In the genomic region with DNA sequence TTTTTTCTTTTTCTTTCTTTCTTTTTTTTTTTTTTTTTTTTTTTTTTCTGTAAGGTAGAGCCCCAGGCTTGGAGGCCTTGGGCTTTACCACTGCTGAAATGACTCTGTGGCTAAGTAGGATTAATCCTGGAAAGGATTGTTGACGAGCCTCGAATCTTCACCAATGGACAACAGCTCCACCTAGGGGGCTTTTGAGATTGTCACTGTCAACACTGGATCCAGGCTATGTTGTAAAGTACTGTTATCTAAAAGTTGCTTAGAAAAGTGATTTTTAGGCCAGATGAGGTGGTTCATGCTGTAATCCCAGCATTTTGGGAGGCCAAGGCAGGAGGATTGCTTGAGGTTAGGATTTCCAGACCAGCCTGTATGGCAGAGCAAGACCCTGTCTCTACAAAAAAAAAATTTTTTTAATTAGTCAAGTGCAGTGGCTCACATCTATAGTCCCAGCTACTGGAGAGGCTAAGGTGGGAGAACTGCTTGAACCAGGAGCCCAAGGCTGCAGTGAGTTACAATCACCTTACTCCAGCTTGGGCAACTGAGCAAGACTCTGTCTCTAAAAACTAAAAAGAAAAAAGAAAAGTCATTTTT, we compare ENCODE assay signal across 8 cellular contexts. TPM values are rescaled to one million over a fixed set of nuclear protein-coding genes. Genes with fewer than 3 reads are reported as not detected.
DNase-seq lines count a peak whose midpoint lies in the region; ATAC-seq, FAIRE-seq and TF ChIP-seq lines count a peak whose summit lies in the region.

No MANE protein-coding gene starts in this region.

- H3K9ac ChIP-seq in endodermal cell (ENCODE audit: extremely low read depth, low read length, poor library complexity, severe bottlenecking): no peak overlapping the region

- no peak overlapping the region for H3K27ac ChIP-seq in endodermal cell (ENCODE audit: low read depth, low read length)

- peaks cover 3% of the 10 kb centered on the region for H3K4me1 Mint-ChIP-seq in activated CD4-positive, alpha-beta memory T cell treated with anti-CD3 and anti-CD28 coated beads for 36 hours (ENCODE audit: low read depth)
- H3K4me1 Mint-ChIP-seq in endodermal cell (no peaks in the 10 kb centered on the region), memory B cell (peaks cover 7% of the 10 kb centered on the region)

- peaks cover 18% of the 10 kb centered on the region for H3K36me3 Mint-ChIP-seq in activated CD4-positive, alpha-beta memory T cell treated with anti-CD3 and anti-CD28 coated beads for 36 hours
- H3K36me3 Mint-ChIP-seq in endodermal cell (ENCODE audit: low read depth): peaks cover 63% of the 10 kb centered on the region
- peaks cover 33% of the 10 kb centered on the region for H3K36me3 Mint-ChIP-seq in memory B cell

- 8 to 15% methylated on average over 2 of the region's 2 CpGs for WGBS in endodermal cell (ENCODE audit: insufficient coverage in 1 of 2, insufficient read length in 1 of 2), 2 experiments

- peak; percentile 85 for ATAC-seq in memory B cell (ENCODE audit: low read depth)

- no peak overlapping the region for H3K27ac Mint-ChIP-seq in activated CD4-positive, alpha-beta memory T cell treated with anti-CD3 and anti-CD28 coated beads for 36 hours
- no peak overlapping the region for H3K27ac Mint-ChIP-seq in endodermal cell
- no peak overlapping the region for H3K27ac Mint-ChIP-seq in memory B cell

- peaks cover 72% of the 10 kb centered on the region for H3K36me3 ChIP-seq in endodermal cell (ENCODE audit: control insufficient read depth, insufficient read depth, low read length)

- H3K27me3 Mint-ChIP-seq in activated CD4-positive, alpha-beta memory T cell treated with anti-CD3 and anti-CD28 coated beads for 36 hours: no peaks in the 10 kb centered on the region
- no peaks in the 10 kb centered on the region for H3K27me3 Mint-ChIP-seq in endodermal cell (ENCODE audit: insufficient read depth)
- H3K27me3 Mint-ChIP-seq in memory B cell: no peaks in the 10 kb centered on the region

- H3K4me3 ChIP-seq in AG04449 (ENCODE audit: low read depth, low read length) (no peak overlapping the region), endodermal cell (ENCODE audit: low read length) (no peak overlapping the region)

- DNase-seq in AG04449 (ENCODE audit: low read depth, low spot score) (no peak), GM12892 (ENCODE audit: insufficient read length) (peak; percentile 40), NCI-H510A treated with DMSO at 0.1 percent for 48 hours (lab: John Stamatoyannopoulos, UW) (peak; percentile 57), endodermal cell (peak; percentile 90), memory B cell (ENCODE audit: low spot score in 2 of 2) (peak; percentile 47 to 53), posterior vena cava (ENCODE audit: low spot score) (no peak)
- DNase-seq in activated CD4-positive, alpha-beta memory T cell treated with anti-CD3 and anti-CD28 coated beads for 36 hours: peak; percentile 64
- DNase-seq in stimulated activated CD8-positive, alpha-beta memory T cell treated with anti-CD3 and anti-CD28 coated beads, Interleukin-7, amount 100 ng/mL, for 4 hours (ENCODE audit: low read depth in 2 of 2): peak; percentile 5 to 8

- H3K9me3 Mint-ChIP-seq in activated CD4-positive, alpha-beta memory T cell treated with anti-CD3 and anti-CD28 coated beads for 36 hours: no peaks in the 10 kb centered on the region
- H3K9me3 Mint-ChIP-seq in endodermal cell (no peaks in the 10 kb centered on the region), memory B cell (no peaks in the 10 kb centered on the region)

- intact Hi-C loops in activated CD4-positive, alpha-beta memory T cell treated with anti-CD3 and anti-CD28 coated beads for 36 hours (cut with micrococcal nuclease): loop anchor here (2.0 to 10.0 kb wide), 3 partner anchors 160 to 458 kb away; partner anchors contain the start of gene SETD2
- intact Hi-C loops in posterior vena cava (cut with DNase I): loop anchor here in 1 of 2 donors (10.0 kb wide), 1 partner anchor 620 kb away; the partner anchor contains the start of gene TMIE

- POLR2A ChIA-PET in AG04449 (lab: Yijun Ruan, JAX): interaction anchor here (1.1 kb wide), 1 partner anchor 160 kb away, joined by 4 read pairs; the partner anchor contains the start of gene SETD2
- POLR2A ChIA-PET in activated CD4-positive, alpha-beta memory T cell treated with anti-CD3 and anti-CD28 coated beads for 36 hours (lab: Charles Lee): no interaction called here

- no peaks in the 10 kb centered on the region for H3K27me3 ChIP-seq in endodermal cell (ENCODE audit: control insufficient read depth, insufficient read depth, low read length, poor library complexity, severe bottlenecking)

- TF ChIP-seq POLR2A in GM12892 (IDR thresholded peaks at IDR 0.05; ENCODE audit: low read depth, low read length): no peak

- CTCF ChIA-PET in AG04449 (lab: Yijun Ruan, JAX): interaction anchor here (0.6 to 7.5 kb wide), 41 partner anchors 8 to 614 kb away, joined by 3 to 73 read pairs (median 4); no protein-coding TSS in a partner anchor
- CTCF ChIA-PET in activated CD4-positive, alpha-beta memory T cell treated with anti-CD3 and anti-CD28 coated beads for 36 hours (lab: Charles Lee): interaction anchor here (0.6 to 2.6 kb wide), 12 partner anchors 10 to 457 kb away, joined by 3 to 19 read pairs (median 3); partner anchors contain the start of gene SETD2

- no peaks in the 10 kb centered on the region for H3K4me1 ChIP-seq in endodermal cell (ENCODE audit: control insufficient read depth, insufficient read depth, low read length)

- H3K9me3 ChIP-seq in endodermal cell (ENCODE audit: control insufficient read depth, low read length): no peaks in the 10 kb centered on the region

- no peak for FAIRE-seq in GM12892 (lab: Jason Lieb, UNC)

- TF ChIP-seq CTCF in AG04449 (IDR thresholded peaks at IDR 0.05; ENCODE audit: insufficient read depth, low read length, missing control alignments): peak; percentile 74
- TF ChIP-seq CTCF in endodermal cell (conservative IDR thresholded peaks at IDR 0.05): peak; percentile 88

- no peak overlapping the region for H3K4me3 Mint-ChIP-seq in activated CD4-positive, alpha-beta memory T cell treated with anti-CD3 and anti-CD28 coated beads for 36 hours
- H3K4me3 Mint-ChIP-seq in endodermal cell: no peak overlapping the region
- no peak overlapping the region for H3K4me3 Mint-ChIP-seq in memory B cell

RNA-seq across cellular contexts. Expression of gene KLHL18, which starts 41.6 kb away (rescaled TPM):
- 18.1 TPM for polyA plus RNA-seq in GM12892 (2012; ENCODE audit: missing spikeins)
- 10 to 100 TPM; 21.2 to 23.7 TPM for total RNA-seq in activated CD4-positive, alpha-beta memory T cell treated with anti-CD3 and anti-CD28 coated beads for 36 hours
- total RNA-seq in endodermal cell: 10 to 100 TPM; 20.7 to 28.3 TPM
- polyA plus RNA-seq in endodermal cell (2013, experiment 1 of 2): 14.5 TPM
- 16.8 TPM for polyA plus RNA-seq in endodermal cell (2013, experiment 2 of 2)
- total RNA-seq in posterior vena cava: 10 to 100 TPM; 21.2 to 21.6 TPM

RNA-seq across cellular contexts. Expression of gene KIF9, which starts 41.8 kb away (rescaled TPM):
- polyA plus RNA-seq in GM12892 (2012; ENCODE audit: missing spikeins): 2.8 TPM
- total RNA-seq in activated CD4-positive, alpha-beta memory T cell treated with anti-CD3 and anti-CD28 coated beads for 36 hours: 1 to 10 TPM; 3.3 to 4.9 TPM
- total RNA-seq in endodermal cell (1 to 10 TPM; 9.9 TPM), posterior vena cava (1 to 10 TPM; 4.7 to 5.6 TPM)
- 10.6 TPM for polyA plus RNA-seq in endodermal cell (2013, experiment 1 of 2)
- polyA plus RNA-seq in endodermal cell (2013, experiment 2 of 2): 10.2 TPM

RNA-seq across cellular contexts. Expression of gene PTPN23, which starts 56.4 kb away (rescaled TPM):
- polyA plus RNA-seq in GM12892 (2012; ENCODE audit: missing spikeins): 6.1 TPM
- 10 to 100 TPM; 27.9 to 29.7 TPM for total RNA-seq in activated CD4-positive, alpha-beta memory T cell treated with anti-CD3 and anti-CD28 coated beads for 36 hours
- 10 to 100 TPM; 44.2 to 54.1 TPM for total RNA-seq in endodermal cell
- polyA plus RNA-seq in endodermal cell (2013, experiment 1 of 2): 40.5 TPM
- polyA plus RNA-seq in endodermal cell (2013, experiment 2 of 2): 32.4 TPM
- 10 to 100 TPM; 30.8 to 32.4 TPM for total RNA-seq in posterior vena cava

Comparison
In these comparisons a context has a peak if more than half of its experiments do, and no peak if none do; other contexts are left out.
1. DNase-seq: peak in GM12892 (single experiment), NCI-H510A treated with DMSO at 0.1 percent for 48 hours (single experiment), activated CD4-positive, alpha-beta memory T cell treated with anti-CD3 and anti-CD28 coated beads for 36 hours (single experiment), endodermal cell (single experiment), memory B cell (2 of 2) and stimulated activated CD8-positive, alpha-beta memory T cell treated with anti-CD3 and anti-CD28 coated beads, Interleukin-7, amount 100 ng/mL, for 4 hours (2 of 2); none in AG04449 (single experiment) and posterior vena cava (single experiment).